Comparison of ENCODE assay signal across 9 cellular contexts in genomic region chr11:57335023-57335342, GRCh38. TPM values are rescaled to one million over a fixed set of nuclear protein-coding genes. Genes with fewer than 3 reads are reported as not detected.
DNase-seq lines count a peak whose midpoint lies in the region; ATAC-seq, FAIRE-seq and TF ChIP-seq lines count a peak whose summit lies in the region.
"Had no signal": no experiment of that assay in that cellular context is flagged by ENCODE, and none has a peak within 500 bp of the region (broad histone marks: within the 10 kb centered on the region; RNA-seq: fewer than 3 reads in every experiment).

No MANE protein-coding gene starts in this region.

- no peak for ATAC-seq in activated T-cell treated with anti-CD3 and anti-CD28 coated beads, Interleukin-2, amount 50 U/mL, for 72 hours (replicated peaks in 1 of 2)
- no peak for ATAC-seq in activated T-helper 17 cell treated with anti-CD3 and anti-CD28 coated beads, Interleukin-2, amount 50 U/mL, for 72 hours (replicated peaks)

- H3K27me3 Mint-ChIP-seq in activated T-cell treated with anti-CD3 and anti-CD28 coated beads, Interleukin-2, amount 50 U/mL, for 72 hours (ENCODE audit: low read depth), result no peaks in the 10 kb centered on the region
- H3K27me3 Mint-ChIP-seq in activated T-helper 17 cell treated with anti-CD3 and anti-CD28 coated beads, Interleukin-2, amount 50 U/mL, for 72 hours, result no peaks in the 10 kb centered on the region

- no peak for FAIRE-seq in kidney (lab: Jason Lieb, UNC)
- FAIRE-seq: G401.6 had no signal

- H3K4me1 ChIP-seq in kidney (ENCODE audit: control insufficient read depth in 1 of 2, insufficient read depth in 1 of 2, low read depth in 1 of 2, low read length in 2 of 2), result peaks cover 8 to 10% of the 10 kb centered on the region in 2 donors
- H3K4me1 ChIP-seq in tibial artery, result peaks cover 0 to 17% (median 16%) of the 10 kb centered on the region in 4 donors

- H3K27ac ChIP-seq in kidney (ENCODE audit: low read depth in 2 of 2, low read length in 2 of 2) (peak overlapping the region in 1 of 2 donors; percentile 85), tibial artery (peak overlapping the region; percentile 90 to 94)

- H3K4me3 Mint-ChIP-seq in activated T-cell treated with anti-CD3 and anti-CD28 coated beads, Interleukin-2, amount 50 U/mL, for 72 hours, result peak overlapping the region; percentile 93 to 98
- H3K4me3 Mint-ChIP-seq in activated T-helper 17 cell treated with anti-CD3 and anti-CD28 coated beads, Interleukin-2, amount 50 U/mL, for 72 hours, result peak overlapping the region; percentile 97

- no peak for TF ChIP-seq CTCF in kidney (IDR thresholded peaks at IDR 0.05; ENCODE audit: borderline replicate concordance, extremely low read depth, insufficient read depth)
- no peak for TF ChIP-seq CTCF in tibial artery (IDR thresholded peaks at IDR 0.05)

- H3K4me3 ChIP-seq in kidney (ENCODE audit: low read length in 2 of 2), result peak overlapping the region; percentile 71 to 90
- peak overlapping the region; percentile 83 to 95 for H3K4me3 ChIP-seq in tibial artery

- peaks cover 15 to 31% of the 10 kb centered on the region in 2 donors for H3K36me3 Mint-ChIP-seq in activated T-cell treated with anti-CD3 and anti-CD28 coated beads, Interleukin-2, amount 50 U/mL, for 72 hours (ENCODE audit: insufficient read depth in 2 of 2)
- peaks cover 59% of the 10 kb centered on the region for H3K36me3 Mint-ChIP-seq in activated T-helper 17 cell treated with anti-CD3 and anti-CD28 coated beads, Interleukin-2, amount 50 U/mL, for 72 hours (ENCODE audit: low read depth)

- intact Hi-C loops in kidney (cut with DNase I), result no loop called here
- intact Hi-C loops in tibial artery (cut with DNase I; ENCODE audit: low total_unique reads), result loop anchor here (5.0 kb wide), 1 partner anchor 327 kb away; no protein-coding TSS in a partner anchor

- DNase-seq in activated T-cell treated with anti-CD3 and anti-CD28 coated beads, Interleukin-2, amount 50 U/mL, for 72 hours, result no peak
- DNase-seq in activated T-cell treated with anti-CD3 and anti-CD28 coated beads for 4 hours, result no peak
- no peak for DNase-seq in kidney
- no peak for DNase-seq in tibial artery
- no peak for DNase-seq in midbrain (lab: John Stamatoyannopoulos, UW)
- DNase-seq in NCI-H2171 (lab: John Stamatoyannopoulos, UW), result no peak
- DNase-seq in UCSD-AML1 (lab: John Stamatoyannopoulos, UW; ENCODE audit: unreplicated experiment), result no peak

- peak overlapping the region; percentile 38 for H3K27ac Mint-ChIP-seq in activated T-cell treated with anti-CD3 and anti-CD28 coated beads, Interleukin-2, amount 50 U/mL, for 72 hours
- H3K27ac Mint-ChIP-seq in activated T-helper 17 cell treated with anti-CD3 and anti-CD28 coated beads, Interleukin-2, amount 50 U/mL, for 72 hours, result peak overlapping the region; percentile 90

- H3K9me3 Mint-ChIP-seq in activated T-cell treated with anti-CD3 and anti-CD28 coated beads, Interleukin-2, amount 50 U/mL, for 72 hours, result no peaks in the 10 kb centered on the region
- no peaks in the 10 kb centered on the region for H3K9me3 Mint-ChIP-seq in activated T-helper 17 cell treated with anti-CD3 and anti-CD28 coated beads, Interleukin-2, amount 50 U/mL, for 72 hours

- peaks cover 29 to 35% of the 10 kb centered on the region in 2 donors for H3K36me3 ChIP-seq in kidney (ENCODE audit: control insufficient read depth in 1 of 2, insufficient read depth in 2 of 2, low read length in 2 of 2)
- H3K36me3 ChIP-seq in tibial artery, result peaks cover 29 to 35% (median 32%) of the 10 kb centered on the region in 3 donors

- H3K9ac ChIP-seq in kidney (ENCODE audit: low read length in 2 of 2), result peak overlapping the region; percentile 69 to 83

- peaks cover 59% of the 10 kb centered on the region for H3K4me1 Mint-ChIP-seq in activated T-cell treated with anti-CD3 and anti-CD28 coated beads, Interleukin-2, amount 50 U/mL, for 72 hours (ENCODE audit: low read depth)
- H3K4me1 Mint-ChIP-seq in activated T-helper 17 cell treated with anti-CD3 and anti-CD28 coated beads, Interleukin-2, amount 50 U/mL, for 72 hours, result peaks cover 28% of the 10 kb centered on the region

- peaks cover 0 to 16% of the 10 kb centered on the region in 2 donors for H3K27me3 ChIP-seq in tibial artery

- H3K9me3 ChIP-seq in kidney (ENCODE audit: control insufficient read depth in 1 of 2, low read length in 2 of 2), result no peaks in the 10 kb centered on the region
- H3K9me3 ChIP-seq in tibial artery, result no peaks in the 10 kb centered on the region

RNA-seq across cellular contexts. Expression of gene SSRP1, which starts 0.7 kb away (rescaled TPM):
- 100 to 1,000 TPM; 213 to 254 TPM for total RNA-seq in activated T-cell treated with anti-CD3 and anti-CD28 coated beads, Interleukin-2, amount 50 U/mL, for 72 hours
- total RNA-seq in activated T-helper 17 cell treated with anti-CD3 and anti-CD28 coated beads, Interleukin-2, amount 50 U/mL, for 72 hours, result 100 to 1,000 TPM in 1 of 2 donors, 10 to 100 TPM in 1; 92.1 to 171 TPM
- 78.5 TPM for total RNA-seq in kidney
- polyA plus RNA-seq in kidney (ENCODE audit: insufficient read depth, low read depth, low replicate concordance), result 44.5 TPM

RNA-seq across cellular contexts. Expression of gene P2RX3, which starts 3.2 kb away (rescaled TPM):
- not detected for total RNA-seq in activated T-cell treated with anti-CD3 and anti-CD28 coated beads, Interleukin-2, amount 50 U/mL, for 72 hours
- total RNA-seq in activated T-helper 17 cell treated with anti-CD3 and anti-CD28 coated beads, Interleukin-2, amount 50 U/mL, for 72 hours, result not detected
- total RNA-seq in kidney, result not detected
- not detected for polyA plus RNA-seq in kidney (ENCODE audit: insufficient read depth, low read depth, low replicate concordance)

RNA-seq across cellular contexts. Expression of gene TNKS1BP1, which starts 10.2 kb away (rescaled TPM):
- 10 to 100 TPM; 16.9 to 23.8 TPM for total RNA-seq in activated T-cell treated with anti-CD3 and anti-CD28 coated beads, Interleukin-2, amount 50 U/mL, for 72 hours
- total RNA-seq in activated T-helper 17 cell treated with anti-CD3 and anti-CD28 coated beads, Interleukin-2, amount 50 U/mL, for 72 hours, result 10 to 100 TPM in 1 of 2 donors, 1 to 10 TPM in 1; 4.1 to 13.6 TPM
- total RNA-seq in kidney, result 206 TPM
- 53.3 TPM for polyA plus RNA-seq in kidney (ENCODE audit: insufficient read depth, low read depth, low replicate concordance)

RNA-seq across cellular contexts. Expression of gene PRG3, which starts 46.0 kb away (rescaled TPM):
- total RNA-seq in activated T-cell treated with anti-CD3 and anti-CD28 coated beads, Interleukin-2, amount 50 U/mL, for 72 hours, result not detected
- not detected for total RNA-seq in activated T-helper 17 cell treated with anti-CD3 and anti-CD28 coated beads, Interleukin-2, amount 50 U/mL, for 72 hours
- not detected for total RNA-seq in kidney
- polyA plus RNA-seq in kidney (ENCODE audit: insufficient read depth, low read depth, low replicate concordance), result not detected

RNA-seq across cellular contexts. Expression of gene PRG2, which starts 55.5 kb away (rescaled TPM):
- 1 to 10 TPM; 3.9 to 5.2 TPM for total RNA-seq in activated T-cell treated with anti-CD3 and anti-CD28 coated beads, Interleukin-2, amount 50 U/mL, for 72 hours
- total RNA-seq in activated T-helper 17 cell treated with anti-CD3 and anti-CD28 coated beads, Interleukin-2, amount 50 U/mL, for 72 hours, result 1 to 10 TPM; 2.2 to 6.2 TPM
- total RNA-seq in kidney, result 0.22 TPM
- not detected for polyA plus RNA-seq in kidney (ENCODE audit: insufficient read depth, low read depth, low replicate concordance)
